ENCODE assay signal across 1 cellular context in genomic region chr2:112626604-112627059, GRCh38.
TF ChIP-seq lines count a peak whose summit lies in the region.

No MANE protein-coding gene starts in this region.

TF ChIP-seq in H1, 55 proteins besides CTCF, POLR2A, EP300 and RAD21:
- TF ChIP-seq YY1 (IDR thresholded peaks at IDR 0.05; ENCODE audit: low read depth, low read length) (peak; percentile 95), CEBPB (IDR thresholded peaks at IDR 0.05; ENCODE audit: low read depth, low read length) (no peak)
